In the genomic region with DNA sequence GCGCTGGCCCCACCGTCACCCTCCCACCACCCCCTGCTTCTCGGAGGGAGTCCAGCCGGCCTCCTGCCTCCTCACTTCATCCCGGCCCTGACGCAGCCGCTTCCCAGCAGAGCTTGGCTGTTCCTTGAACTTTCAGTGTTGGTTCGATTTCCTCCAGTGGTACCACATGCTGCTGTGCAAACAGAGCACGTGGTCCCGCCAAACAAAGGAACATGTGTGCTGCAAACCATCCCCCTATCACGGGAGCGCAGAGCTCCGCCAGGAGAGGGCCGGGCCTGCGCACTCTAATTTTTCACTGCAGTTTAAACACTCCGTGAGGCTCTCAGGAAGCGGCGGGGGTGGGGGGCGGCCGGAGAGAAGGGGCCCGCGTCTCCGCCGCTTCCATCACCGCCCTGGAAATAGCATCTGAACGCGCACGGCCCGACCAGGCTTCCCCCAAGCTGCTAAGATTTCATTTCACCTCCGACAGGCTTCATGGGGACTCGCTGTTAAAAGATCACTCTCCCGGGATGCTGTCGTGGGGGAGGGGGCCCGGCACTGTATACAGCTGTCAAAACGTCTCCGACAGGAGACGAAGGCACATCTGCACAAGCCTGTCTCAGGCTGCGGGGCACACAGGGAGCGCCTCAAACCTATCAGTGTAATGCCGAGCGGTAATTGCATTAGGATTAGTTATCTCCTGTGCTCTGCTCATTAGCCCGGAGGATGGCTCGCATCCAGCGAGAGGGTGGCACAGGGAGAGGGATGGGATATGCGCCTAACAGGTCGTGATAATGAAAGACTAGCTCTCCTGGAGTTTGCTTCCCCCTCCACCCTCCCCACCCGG, we compare ENCODE assay signal across 8 cellular contexts.
DNase-seq lines count a peak whose midpoint lies in the region; ATAC-seq and TF ChIP-seq lines count a peak whose summit lies in the region.

No MANE protein-coding gene starts in this region.

- H2BK5ac ChIP-seq in mesenchymal stem cell (ENCODE audit: low read depth, low read length, poor library complexity, severe bottlenecking), result no peak overlapping the region

- no peak overlapping the region for H3K27ac ChIP-seq in GM23338 (ENCODE audit: low read depth)
- no peak overlapping the region for H3K27ac ChIP-seq in mesenchymal stem cell (ENCODE audit: low read length, poor library complexity, severe bottlenecking)
- peak overlapping the region; percentile 90 to 95 for H3K27ac ChIP-seq in thoracic aorta
- no peak overlapping the region for H3K27ac ChIP-seq in naive thymus-derived CD4-positive, alpha-beta T cell (ENCODE audit: low read depth, low read length)

- H2AK5ac ChIP-seq in mesenchymal stem cell (ENCODE audit: low read length, severe bottlenecking), result no peak overlapping the region

- peak overlapping the region in 1 of 2 experiments; percentile 52 for H3K18ac ChIP-seq in mesenchymal stem cell (ENCODE audit: low read depth in 1 of 2, low read length in 2 of 2)

- peak overlapping the region; percentile 15 to 49 for H2BK12ac ChIP-seq in mesenchymal stem cell (ENCODE audit: low read length in 2 of 2)

- H3K4me2 ChIP-seq in GM23338 (peak overlapping the region; percentile 95), mesenchymal stem cell (ENCODE audit: low read length, poor library complexity, severe bottlenecking) (peak overlapping the region; percentile 75)

- 3% methylated on average over 44 of the region's 47 CpGs for WGBS in mesenchymal stem cell

- peaks cover 5% of the 10 kb centered on the region; the same call in 1 of the 3 replicates for H3K36me3 Mint-ChIP-seq in GM23338 (ENCODE audit: low read depth)
- H3K36me3 Mint-ChIP-seq in stimulated activated effector memory CD8-positive, alpha-beta T cell treated with anti-CD3 and anti-CD28 coated beads, Interleukin-12 subunit alpha, Interleukin-12 subunit beta, amount 100 ng/mL, for 72 hours, result no peaks in the 10 kb centered on the region
- H3K36me3 Mint-ChIP-seq in naive thymus-derived CD4-positive, alpha-beta T cell, result peaks cover 0 to 9% (median 4%) of the 10 kb centered on the region in 5 donors

- H3K79me2 ChIP-seq in GM23338 (replicated peaks; ENCODE audit: insufficient read depth), result no peaks in the 10 kb centered on the region

- H3K9me2 ChIP-seq in GM23338 (ENCODE audit: insufficient read depth), result peaks cover 4% of the 10 kb centered on the region; the same call in 1 of the 2 replicates

- H3K4me1 Mint-ChIP-seq in GM23338, result peaks cover 8% of the 10 kb centered on the region
- no peaks in the 10 kb centered on the region for H3K4me1 Mint-ChIP-seq in stimulated activated effector memory CD8-positive, alpha-beta T cell treated with anti-CD3 and anti-CD28 coated beads, Interleukin-12 subunit alpha, Interleukin-12 subunit beta, amount 100 ng/mL, for 72 hours
- peaks cover 0 to 5% (median 0%) of the 10 kb centered on the region in 7 donors for H3K4me1 Mint-ChIP-seq in naive thymus-derived CD4-positive, alpha-beta T cell

- peak overlapping the region; percentile 89 for H3K9ac ChIP-seq in mesenchymal stem cell (ENCODE audit: low read length)

- CTCF ChIA-PET in naive thymus-derived CD4-positive, alpha-beta T cell (lab: Charles Lee), result no interaction called here

- no peak overlapping the region for H3K23ac ChIP-seq in mesenchymal stem cell (ENCODE audit: low read length in 2 of 2)

- H3K14ac ChIP-seq in mesenchymal stem cell (ENCODE audit: low read length in 2 of 2), result no peak overlapping the region

- H3K36me3 ChIP-seq in GM23338 (ENCODE audit: insufficient read depth) (no peaks in the 10 kb centered on the region), mesenchymal stem cell (ENCODE audit: control insufficient read depth in 1 of 2, insufficient read depth in 2 of 2, low read depth in 1 of 2, low read length in 2 of 2) (no peaks in the 10 kb centered on the region), thoracic aorta (no peaks in the 10 kb centered on the region)
- H3K36me3 ChIP-seq in naive thymus-derived CD4-positive, alpha-beta T cell (ENCODE audit: control insufficient read depth in 2 of 3, insufficient read depth in 3 of 3, low read length in 3 of 3), result no peaks in the 10 kb centered on the region

- H2AFZ ChIP-seq in GM23338 (peak overlapping the region; percentile 98), mesenchymal stem cell (ENCODE audit: low read depth, low read length) (peak overlapping the region; percentile 48)

- peaks cover 9% of the 10 kb centered on the region for H3K9me3 Mint-ChIP-seq in GM23338
- peaks cover 4% of the 10 kb centered on the region for H3K9me3 Mint-ChIP-seq in stimulated activated effector memory CD8-positive, alpha-beta T cell treated with anti-CD3 and anti-CD28 coated beads, Interleukin-12 subunit alpha, Interleukin-12 subunit beta, amount 100 ng/mL, for 72 hours
- peaks cover 0 to 7% (median 4%) of the 10 kb centered on the region in 11 donors for H3K9me3 Mint-ChIP-seq in naive thymus-derived CD4-positive, alpha-beta T cell

- H3K79me1 ChIP-seq in mesenchymal stem cell (replicated peaks; ENCODE audit: low read length, poor library complexity, severe bottlenecking), result no peaks in the 10 kb centered on the region

- H3K27ac Mint-ChIP-seq in GM23338, result no peak overlapping the region; the same call in 1 of the 2 replicates
- H3K27ac Mint-ChIP-seq in stimulated activated effector memory CD8-positive, alpha-beta T cell treated with anti-CD3 and anti-CD28 coated beads, Interleukin-12 subunit alpha, Interleukin-12 subunit beta, amount 100 ng/mL, for 72 hours, result no peak overlapping the region
- H3K27ac Mint-ChIP-seq in naive thymus-derived CD4-positive, alpha-beta T cell, result no peak overlapping the region

- peak overlapping the region; percentile 75 for H3K4me3 Mint-ChIP-seq in GM23338
- no peak overlapping the region for H3K4me3 Mint-ChIP-seq in stimulated activated effector memory CD8-positive, alpha-beta T cell treated with anti-CD3 and anti-CD28 coated beads, Interleukin-12 subunit alpha, Interleukin-12 subunit beta, amount 100 ng/mL, for 72 hours
- peak overlapping the region in 4 of 10 donors; percentile 21 to 42 (median 32) for H3K4me3 Mint-ChIP-seq in naive thymus-derived CD4-positive, alpha-beta T cell

- peak overlapping the region; percentile 72 for H3K4me3 ChIP-seq in GM23338
- H3K4me3 ChIP-seq in mesenchymal stem cell (ENCODE audit: insufficient read depth in 1 of 2, low read depth in 1 of 2, low read length in 2 of 2), result peak overlapping the region; percentile 35 to 83
- peak overlapping the region; percentile 74 for H3K4me3 ChIP-seq in thoracic aorta
- H3K4me3 ChIP-seq in naive thymus-derived CD4-positive, alpha-beta T cell (ENCODE audit: low read length), result no peak overlapping the region

- H3K27me3 ChIP-seq in GM23338 (ENCODE audit: insufficient read depth), result peaks cover 17% of the 10 kb centered on the region
- H3K27me3 ChIP-seq in mesenchymal stem cell (ENCODE audit: control insufficient read depth in 1 of 2, insufficient read depth in 1 of 2, low read length in 2 of 2), result peaks cover 0 to 27% of the 10 kb centered on the region in 2 experiments
- H3K27me3 ChIP-seq in thoracic aorta (replicated peaks; ENCODE audit: insufficient read depth), result no peaks in the 10 kb centered on the region
- peaks cover 0 to 3% of the 10 kb centered on the region in 2 donors for H3K27me3 ChIP-seq in naive thymus-derived CD4-positive, alpha-beta T cell (ENCODE audit: control insufficient read depth in 2 of 2, insufficient read depth in 2 of 2, low read length in 2 of 2)

- H3K9me3 ChIP-seq in mesenchymal stem cell (ENCODE audit: control insufficient read depth, low read length) (no peaks in the 10 kb centered on the region), thoracic aorta (no peaks in the 10 kb centered on the region)
- H3K9me3 ChIP-seq in naive thymus-derived CD4-positive, alpha-beta T cell (ENCODE audit: control insufficient read depth in 2 of 3, low read length in 3 of 3), result no peaks in the 10 kb centered on the region

- H2BK15ac ChIP-seq in mesenchymal stem cell (ENCODE audit: low read depth, poor library complexity, severe bottlenecking), result peak overlapping the region; percentile 49

- H4K91ac ChIP-seq in mesenchymal stem cell (ENCODE audit: low read length), result peak overlapping the region; percentile 18

- H3K27me3 Mint-ChIP-seq in GM23338 (ENCODE audit: insufficient read depth, low read depth, poor library complexity), result peaks cover 14% of the 10 kb centered on the region
- H3K27me3 Mint-ChIP-seq in naive thymus-derived CD4-positive, alpha-beta T cell, result peaks cover 24 to 52% (median 40%) of the 10 kb centered on the region in 5 donors

- H3F3A ChIP-seq in GM23338 (replicated peaks; ENCODE audit: low read depth), result no peaks in the 10 kb centered on the region

- H3K4ac ChIP-seq in mesenchymal stem cell (ENCODE audit: low read depth in 1 of 2, low read length in 2 of 2), result peak overlapping the region in 1 of 2 experiments; percentile 30

- POLR2A ChIA-PET in naive thymus-derived CD4-positive, alpha-beta T cell (lab: Charles Lee), result no interaction called here

- H4K8ac ChIP-seq in mesenchymal stem cell (ENCODE audit: low read length), result peak overlapping the region; percentile 74

- TF ChIP-seq CTCF in GM23338 (conservative IDR thresholded peaks at IDR 0.05; ENCODE audit: low read depth in 2 of 2), result no peak
- no peak for TF ChIP-seq CTCF in thoracic aorta (IDR thresholded peaks at IDR 0.05)

- peaks cover 11% of the 10 kb centered on the region; the same call in 1 of the 2 replicates for H3K4me1 ChIP-seq in GM23338 (ENCODE audit: insufficient read depth)
- peaks cover 11% of the 10 kb centered on the region for H3K4me1 ChIP-seq in mesenchymal stem cell (ENCODE audit: control insufficient read depth, insufficient read depth, low read depth, low read length)
- peaks cover 0 to 14% of the 10 kb centered on the region in 2 donors for H3K4me1 ChIP-seq in thoracic aorta (ENCODE audit: control insufficient read depth in 1 of 2, low read depth in 2 of 2)
- H3K4me1 ChIP-seq in naive thymus-derived CD4-positive, alpha-beta T cell (ENCODE audit: control insufficient read depth in 2 of 2, insufficient read depth in 2 of 2, low read length in 2 of 2), result no peaks in the 10 kb centered on the region

- H4K20me1 ChIP-seq in GM23338 (replicated peaks; ENCODE audit: insufficient read depth), result no peaks in the 10 kb centered on the region

- ATAC-seq in GM23338 (peak; percentile 87), esophagus mucosa (peak; percentile 62), thoracic aorta (ENCODE audit: insufficient number of reproducible peaks, low FRiP score, low read depth) (peak; percentile 87), HG03135 (IDR thresholded peaks at IDR 0.05; ENCODE audit: unreplicated experiment) (no peak)
- no peak for ATAC-seq in stimulated activated effector memory CD8-positive, alpha-beta T cell treated with anti-CD3 and anti-CD28 coated beads, Interleukin-12 subunit alpha, Interleukin-12 subunit beta, amount 100 ng/mL, for 72 hours
- ATAC-seq in naive thymus-derived CD4-positive, alpha-beta T cell, result no peak

- peak overlapping the region; percentile 42 for H2BK120ac ChIP-seq in mesenchymal stem cell (ENCODE audit: low read depth, low read length)

- intact Hi-C loops in naive thymus-derived CD4-positive, alpha-beta T cell (cut with micrococcal nuclease), result no loop called here

- peak; percentile 90 for DNase-seq in GM23338 (ENCODE audit: low spot score)
- DNase-seq in NCI-H82 treated with DMSO at 0.1 percent for 48 hours (lab: John Stamatoyannopoulos, UW; ENCODE audit: unreplicated experiment), result peak; percentile 48
- peak; percentile 65 for DNase-seq in mesenchymal stem cell
- peak; percentile 74 for DNase-seq in thoracic aorta (ENCODE audit: low spot score)
- no peak for DNase-seq in stimulated activated effector memory CD8-positive, alpha-beta T cell treated with anti-CD3 and anti-CD28 coated beads, Interleukin-12 subunit alpha, Interleukin-12 subunit beta, amount 100 ng/mL, for 72 hours (ENCODE audit: low spot score in 2 of 2)
- no peak for DNase-seq in naive thymus-derived CD4-positive, alpha-beta T cell

Comparison
In these comparisons a context has a peak if more than half of its experiments do, and no peak if none do; other contexts are left out.
1. ATAC-seq: peak in GM23338 (single experiment), esophagus mucosa (single experiment) and thoracic aorta (single experiment); none in stimulated activated effector memory CD8-positive, alpha-beta T cell treated with anti-CD3 and anti-CD28 coated beads, Interleukin-12 subunit alpha, Interleukin-12 subunit beta, amount 100 ng/mL, for 72 hours (single experiment), HG03135 (single experiment) and naive thymus-derived CD4-positive, alpha-beta T cell (single experiment).
2. DNase-seq: peak in GM23338 (single experiment), NCI-H82 treated with DMSO at 0.1 percent for 48 hours (single experiment), mesenchymal stem cell (single experiment) and thoracic aorta (single experiment); none in stimulated activated effector memory CD8-positive, alpha-beta T cell treated with anti-CD3 and anti-CD28 coated beads, Interleukin-12 subunit alpha, Interleukin-12 subunit beta, amount 100 ng/mL, for 72 hours (0 of 2) and naive thymus-derived CD4-positive, alpha-beta T cell (0 of 9).
3. H3K27ac ChIP-seq: peak in thoracic aorta (2 of 2); none in GM23338 (single experiment), mesenchymal stem cell (single experiment) and naive thymus-derived CD4-positive, alpha-beta T cell (single experiment).